Comparison of ENCODE assay signal across 21 cellular contexts in the genomic region with DNA sequence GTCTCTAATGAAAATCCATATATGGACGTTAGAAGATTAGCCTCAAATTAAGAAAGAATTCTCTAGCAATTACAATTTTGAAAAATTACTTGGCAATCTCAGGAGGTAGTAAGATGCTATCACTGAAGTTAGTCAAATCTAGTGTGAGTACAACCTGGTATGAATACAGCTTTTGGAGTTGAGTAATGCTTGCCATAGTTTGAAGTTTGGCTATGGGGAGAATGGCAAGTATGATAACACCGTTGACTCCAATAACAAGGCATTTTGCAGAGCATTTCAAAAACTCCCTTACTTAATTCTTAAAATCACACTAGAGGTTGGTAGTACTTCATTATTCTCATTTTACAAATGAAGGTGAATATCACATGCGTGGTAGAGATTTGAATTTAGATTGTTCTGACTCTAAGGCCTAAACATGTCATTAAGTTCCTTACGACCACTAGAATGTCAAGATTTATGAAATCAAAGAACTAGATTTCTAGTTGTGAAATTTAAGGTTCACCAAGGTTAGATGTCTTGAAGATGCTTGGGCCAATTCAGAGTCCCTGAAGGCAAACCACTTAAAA.
DNase-seq lines count a peak whose midpoint lies in the region; ATAC-seq lines count a peak whose summit lies in the region.
"Had no signal": no experiment of that assay in that cellular context is flagged by ENCODE, and none has a peak within 500 bp of the region (broad histone marks: within the 10 kb centered on the region; RNA-seq: fewer than 3 reads in every experiment).

No MANE protein-coding gene starts in this region.

- no peaks in the 10 kb centered on the region for H3K27me3 Mint-ChIP-seq in activated CD4-positive, alpha-beta memory T cell treated with anti-CD3 and anti-CD28 coated beads for 36 hours
- H3K27me3 Mint-ChIP-seq in activated CD4-positive, alpha-beta memory T cell treated with anti-CD3 and anti-CD28 coated beads, Interleukin-2, amount 10 ng/mL, durations not matched to agents 7 days and 5 days, result no peaks in the 10 kb centered on the region
- no peaks in the 10 kb centered on the region for H3K27me3 Mint-ChIP-seq in activated T-helper 17 cell treated with anti-CD3 and anti-CD28 coated beads, Interleukin-2, amount 50 U/mL, for 72 hours
- H3K27me3 Mint-ChIP-seq: B cell, IgD-negative memory B cell had no signal

- no peaks in the 10 kb centered on the region for H3K36me3 Mint-ChIP-seq in activated CD4-positive, alpha-beta memory T cell treated with anti-CD3 and anti-CD28 coated beads for 36 hours
- H3K36me3 Mint-ChIP-seq in activated CD4-positive, alpha-beta memory T cell treated with anti-CD3 and anti-CD28 coated beads, Interleukin-2, amount 10 ng/mL, durations not matched to agents 7 days and 5 days (ENCODE audit: low read depth), result peaks cover 4% of the 10 kb centered on the region
- peaks cover 0 to 27% of the 10 kb centered on the region in 2 donors for H3K36me3 Mint-ChIP-seq in activated naive CD4-positive, alpha-beta T cell treated with anti-CD3 and anti-CD28 coated beads, Interleukin-2, amount 50 U/mL, for 72 hours
- peaks cover 22% of the 10 kb centered on the region for H3K36me3 Mint-ChIP-seq in activated T-helper 17 cell treated with anti-CD3 and anti-CD28 coated beads, Interleukin-2, amount 50 U/mL, for 72 hours (ENCODE audit: low read depth)
- peaks cover 22% of the 10 kb centered on the region for H3K36me3 Mint-ChIP-seq in stimulated activated effector memory CD8-positive, alpha-beta T cell treated with anti-CD3 and anti-CD28 coated beads, Interleukin-12 subunit alpha, Interleukin-12 subunit beta, amount 100 ng/mL, for 72 hours
- H3K36me3 Mint-ChIP-seq: CD14-positive monocyte had no signal

- POLR2A ChIA-PET in activated CD4-positive, alpha-beta memory T cell treated with anti-CD3 and anti-CD28 coated beads for 36 hours (lab: Charles Lee), result interaction anchor here (1.0 to 1.5 kb wide), 2 partner anchors 57 to 58 kb away, joined by 4 to 7 read pairs; no protein-coding TSS in a partner anchor
- POLR2A ChIA-PET in activated CD4-positive, alpha-beta memory T cell treated with anti-CD3 and anti-CD28 coated beads, Interleukin-2, amount 10 ng/mL, durations not matched to agents 7 days and 5 days (lab: Charles Lee), result no interaction called here

- intact Hi-C loops in activated CD4-positive, alpha-beta memory T cell treated with anti-CD3 and anti-CD28 coated beads for 36 hours (cut with micrococcal nuclease), result loop anchor here (1.0 to 10.0 kb wide), 12 partner anchors 7 to 1410 kb away; no protein-coding TSS in a partner anchor

- DNase-seq in activated CD4-positive, alpha-beta memory T cell treated with anti-CD3 and anti-CD28 coated beads for 36 hours, result no peak
- no peak for DNase-seq in activated CD4-positive, alpha-beta memory T cell treated with anti-CD3 and anti-CD28 coated beads, Interleukin-2, amount 10 ng/mL, durations not matched to agents 7 days and 5 days
- no peak for DNase-seq in activated naive CD4-positive, alpha-beta T cell treated with anti-CD3 and anti-CD28 coated beads, Interleukin-2, amount 50 U/mL, for 72 hours (ENCODE audit: low spot score in 2 of 2)
- no peak for DNase-seq in activated naive CD4-positive, alpha-beta T cell (lab: John Stamatoyannopoulos, UW)
- no peak for DNase-seq in stimulated activated effector memory CD8-positive, alpha-beta T cell treated with anti-CD3 and anti-CD28 coated beads, Interleukin-12 subunit alpha, Interleukin-12 subunit beta, amount 100 ng/mL, for 72 hours (ENCODE audit: low spot score in 2 of 2)
- no peak for DNase-seq in 8988T
- DNase-seq in SW480 (ENCODE audit: low spot score), result no peak
- DNase-seq: H7, MV-4-11, NCI-H1694, NCI-H2081, NCI-H2171, NCI-H345, NCI-H524, NCI-H774, OCI-M1 had no signal

- H3K27ac Mint-ChIP-seq in activated CD4-positive, alpha-beta memory T cell treated with anti-CD3 and anti-CD28 coated beads for 36 hours, result peak overlapping the region; percentile 69
- no peak overlapping the region for H3K27ac Mint-ChIP-seq in activated CD4-positive, alpha-beta memory T cell treated with anti-CD3 and anti-CD28 coated beads, Interleukin-2, amount 10 ng/mL, durations not matched to agents 7 days and 5 days
- H3K27ac Mint-ChIP-seq in activated naive CD4-positive, alpha-beta T cell treated with anti-CD3 and anti-CD28 coated beads, Interleukin-2, amount 50 U/mL, for 72 hours, result peak overlapping the region; percentile 88 to 93
- peak overlapping the region; percentile 90 for H3K27ac Mint-ChIP-seq in activated T-helper 17 cell treated with anti-CD3 and anti-CD28 coated beads, Interleukin-2, amount 50 U/mL, for 72 hours
- H3K27ac Mint-ChIP-seq in stimulated activated effector memory CD8-positive, alpha-beta T cell treated with anti-CD3 and anti-CD28 coated beads, Interleukin-12 subunit alpha, Interleukin-12 subunit beta, amount 100 ng/mL, for 72 hours, result peak overlapping the region; percentile 81
- H3K27ac Mint-ChIP-seq: B cell had no signal

- no peaks in the 10 kb centered on the region for H3K9me3 Mint-ChIP-seq in activated CD4-positive, alpha-beta memory T cell treated with anti-CD3 and anti-CD28 coated beads for 36 hours
- no peaks in the 10 kb centered on the region for H3K9me3 Mint-ChIP-seq in activated CD4-positive, alpha-beta memory T cell treated with anti-CD3 and anti-CD28 coated beads, Interleukin-2, amount 10 ng/mL, durations not matched to agents 7 days and 5 days
- peaks cover 0 to 11% of the 10 kb centered on the region in 2 donors for H3K9me3 Mint-ChIP-seq in activated naive CD4-positive, alpha-beta T cell treated with anti-CD3 and anti-CD28 coated beads, Interleukin-2, amount 50 U/mL, for 72 hours
- peaks cover 3% of the 10 kb centered on the region for H3K9me3 Mint-ChIP-seq in activated T-helper 17 cell treated with anti-CD3 and anti-CD28 coated beads, Interleukin-2, amount 50 U/mL, for 72 hours
- no peaks in the 10 kb centered on the region for H3K9me3 Mint-ChIP-seq in stimulated activated effector memory CD8-positive, alpha-beta T cell treated with anti-CD3 and anti-CD28 coated beads, Interleukin-12 subunit alpha, Interleukin-12 subunit beta, amount 100 ng/mL, for 72 hours

- peak; percentile 48 to 74 for ATAC-seq in activated naive CD4-positive, alpha-beta T cell treated with anti-CD3 and anti-CD28 coated beads, Interleukin-2, amount 50 U/mL, for 72 hours
- ATAC-seq in activated T-helper 17 cell treated with anti-CD3 and anti-CD28 coated beads, Interleukin-2, amount 50 U/mL, for 72 hours (replicated peaks), result peak; percentile 58
- peak; percentile 78 for ATAC-seq in stimulated activated effector memory CD8-positive, alpha-beta T cell treated with anti-CD3 and anti-CD28 coated beads, Interleukin-12 subunit alpha, Interleukin-12 subunit beta, amount 100 ng/mL, for 72 hours
- ATAC-seq: A549 had no signal

- H3K4me1 Mint-ChIP-seq in activated CD4-positive, alpha-beta memory T cell treated with anti-CD3 and anti-CD28 coated beads for 36 hours (ENCODE audit: low read depth), result peaks cover 54% of the 10 kb centered on the region
- H3K4me1 Mint-ChIP-seq in activated CD4-positive, alpha-beta memory T cell treated with anti-CD3 and anti-CD28 coated beads, Interleukin-2, amount 10 ng/mL, durations not matched to agents 7 days and 5 days, result peaks cover 34% of the 10 kb centered on the region
- H3K4me1 Mint-ChIP-seq in activated T-helper 17 cell treated with anti-CD3 and anti-CD28 coated beads, Interleukin-2, amount 50 U/mL, for 72 hours, result peaks cover 42% of the 10 kb centered on the region
- peaks cover 51% of the 10 kb centered on the region for H3K4me1 Mint-ChIP-seq in stimulated activated effector memory CD8-positive, alpha-beta T cell treated with anti-CD3 and anti-CD28 coated beads, Interleukin-12 subunit alpha, Interleukin-12 subunit beta, amount 100 ng/mL, for 72 hours
- H3K4me1 Mint-ChIP-seq: B cell had no signal

- H3K4me3 Mint-ChIP-seq in activated CD4-positive, alpha-beta memory T cell treated with anti-CD3 and anti-CD28 coated beads for 36 hours, result no peak overlapping the region
- H3K4me3 Mint-ChIP-seq in activated CD4-positive, alpha-beta memory T cell treated with anti-CD3 and anti-CD28 coated beads, Interleukin-2, amount 10 ng/mL, durations not matched to agents 7 days and 5 days, result no peak overlapping the region
- H3K4me3 Mint-ChIP-seq in activated T-helper 17 cell treated with anti-CD3 and anti-CD28 coated beads, Interleukin-2, amount 50 U/mL, for 72 hours, result peak overlapping the region; percentile 49
- no peak overlapping the region for H3K4me3 Mint-ChIP-seq in stimulated activated effector memory CD8-positive, alpha-beta T cell treated with anti-CD3 and anti-CD28 coated beads, Interleukin-12 subunit alpha, Interleukin-12 subunit beta, amount 100 ng/mL, for 72 hours
- H3K4me3 Mint-ChIP-seq: B cell, CD14-positive monocyte, IgD-negative memory B cell had no signal

- CTCF ChIA-PET in activated CD4-positive, alpha-beta memory T cell treated with anti-CD3 and anti-CD28 coated beads for 36 hours (lab: Charles Lee), result interaction anchor here (1.2 to 1.5 kb wide), 2 partner anchors 57 to 525 kb away, joined by 4 read pairs; no protein-coding TSS in a partner anchor
- CTCF ChIA-PET in activated CD4-positive, alpha-beta memory T cell treated with anti-CD3 and anti-CD28 coated beads, Interleukin-2, amount 10 ng/mL, durations not matched to agents 7 days and 5 days (lab: Charles Lee), result no interaction called here
